11 cellular contexts compared by ENCODE assay signal in the genomic region with DNA sequence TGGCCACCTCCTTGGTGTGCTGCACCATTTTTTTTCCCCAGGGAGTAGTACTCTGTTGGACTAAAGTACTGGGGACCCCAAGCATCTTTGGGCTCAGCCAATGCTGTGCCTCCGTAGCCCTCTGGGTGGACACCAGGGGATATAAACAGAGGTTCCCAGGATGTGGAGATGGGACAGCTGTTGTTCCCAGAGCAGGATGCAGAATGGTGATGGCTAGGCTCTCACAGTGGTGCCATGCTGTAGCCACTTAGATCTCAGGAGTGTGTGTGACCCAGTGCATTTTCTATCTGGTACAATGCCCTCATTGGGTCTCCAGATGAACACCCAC.
"Had no signal": no experiment of that assay in that cellular context is flagged by ENCODE, and none has a peak within 500 bp of the region (broad histone marks: within the 10 kb centered on the region; RNA-seq: fewer than 3 reads in every experiment).

No MANE protein-coding gene starts in this region.

- H3K9me3 ChIP-seq: pancreas, vagina had no signal

- H3K4me1 ChIP-seq: pancreas, tibial artery, vagina had no signal

- FAIRE-seq: pancreas, TTC549 had no signal

- H3K4me3 ChIP-seq: hepatocyte, pancreas, tibial artery, vagina had no signal

- H3K27ac ChIP-seq: hepatocyte, pancreas, tibial artery, vagina had no signal

- H3K36me3 ChIP-seq: pancreas, tibial artery, vagina had no signal

- H3K4me2 ChIP-seq: hepatocyte had no signal

- ATAC-seq: activated T-cell treated with anti-CD3 and anti-CD28 coated beads, Interleukin-2, amount 50 U/mL, for 4 hours; left ventricle myocardium superior had no signal

- H3K27me3 ChIP-seq: hepatocyte, pancreas, tibial artery, vagina had no signal

- H3K79me2 ChIP-seq: hepatocyte had no signal

- DNase-seq: activated CD4-positive, alpha-beta T cell treated with anti-CD3 and anti-CD28 coated beads, Interleukin-2, amount 50 U/mL, for 4 hours; activated gamma-delta T cell; activated T-cell treated with anti-CD3 and anti-CD28 coated beads, Interleukin-2, amount 50 U/mL, for 4 hours; anterior cingulate cortex; left ventricle myocardium superior; pancreas; stimulated activated CD4-positive, alpha-beta T cell treated with anti-CD3 and anti-CD28 coated beads, Interleukin-4, amount 100 ng/mL, for 4 hours; tibial artery had no signal

- H2AFZ ChIP-seq: hepatocyte had no signal
